7 cellular contexts compared by ENCODE assay signal in the genomic region with DNA sequence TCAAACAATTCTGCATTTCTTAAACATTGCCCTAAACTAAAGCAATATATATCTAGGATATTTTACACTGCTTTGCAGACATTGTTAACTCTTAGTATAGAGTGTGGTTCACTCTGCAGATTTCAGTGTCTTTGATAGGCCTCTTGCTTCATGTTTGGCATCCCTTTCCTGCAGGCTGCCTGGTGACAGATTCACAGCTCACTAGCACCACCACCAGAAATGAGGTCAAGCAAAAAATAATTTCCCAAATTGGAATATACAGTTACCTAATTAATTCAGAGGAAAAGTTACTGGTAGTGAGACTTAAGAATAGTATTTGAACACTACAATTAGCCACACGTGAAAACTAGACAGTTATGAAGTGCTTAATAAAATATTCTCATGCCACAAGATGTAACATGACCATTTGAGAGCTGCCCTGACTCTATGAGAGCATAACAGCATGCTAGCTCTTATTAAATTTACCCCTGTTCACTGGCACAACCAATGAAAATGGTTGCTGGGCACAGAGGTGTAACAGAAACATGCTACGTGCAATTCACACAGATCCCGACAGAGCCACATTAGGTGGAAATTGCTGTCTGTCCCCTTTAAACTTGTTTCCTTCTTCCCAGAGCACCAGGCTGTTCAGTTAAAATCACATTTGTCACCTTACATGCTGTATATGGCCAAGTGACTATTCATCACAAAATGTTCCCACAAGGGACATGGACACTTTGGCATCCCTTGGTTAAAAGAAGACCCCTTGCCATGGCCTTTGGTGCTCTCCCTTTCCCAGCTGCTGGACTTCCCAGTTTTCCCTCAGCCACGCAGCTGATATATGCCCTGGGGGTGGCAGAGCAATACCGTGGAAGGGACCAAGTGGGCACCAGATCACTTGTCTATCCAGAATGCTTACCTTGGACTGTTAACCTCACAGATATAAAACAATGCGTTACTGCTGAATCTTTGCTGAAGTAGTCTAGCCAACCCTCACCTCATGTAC. TPM values are rescaled to one million over a fixed set of nuclear protein-coding genes. Genes with fewer than 3 reads are reported as not detected.
A peak's percentile ranks its signal among the peaks of the same experiment; 100 is the strongest.
DNase-seq lines count a peak whose midpoint lies in the region; ATAC-seq and TF ChIP-seq lines count a peak whose summit lies in the region.

No MANE protein-coding gene starts in this region.

- peak overlapping the region in 11 of 59 donors; percentile 3 to 53 (median 23) for H3K27ac ChIP-seq in dorsolateral prefrontal cortex

- intact Hi-C loops in dorsolateral prefrontal cortex (cut with DNase I), result no loop called here

- H3K4me1 Mint-ChIP-seq in osteocyte (ENCODE audit: unreplicated experiment), result no peaks in the 10 kb centered on the region

- H3K27me3 ChIP-seq in dorsolateral prefrontal cortex, result no peaks in the 10 kb centered on the region

- no peak for ATAC-seq in HG03521 (IDR thresholded peaks at IDR 0.05; ENCODE audit: unreplicated experiment)

- H3K4me3 Mint-ChIP-seq in osteocyte (ENCODE audit: unreplicated experiment), result no peak overlapping the region

- H3K4me3 ChIP-seq in dorsolateral prefrontal cortex, result no peak overlapping the region

- peaks cover 63% of the 10 kb centered on the region for H3K27me3 Mint-ChIP-seq in osteocyte (ENCODE audit: unreplicated experiment)

- TF ChIP-seq CTCF in dorsolateral prefrontal cortex (IDR thresholded peaks at IDR 0.05 in 54 of 56, conservative IDR thresholded peaks at IDR 0.05 in 2 of 56; ENCODE audit: low read depth in 1 of 56, partially characterized antibody in 56 of 56), result peak in 51 of 56 donors; percentile 12 to 63 (median 42)
- TF ChIP-seq CTCF in osteocyte (IDR thresholded peaks at IDR 0.05), result peak; percentile 39

- H3K9me3 Mint-ChIP-seq in osteocyte (ENCODE audit: unreplicated experiment), result peaks cover 3% of the 10 kb centered on the region

- peaks cover 4% of the 10 kb centered on the region for H3K36me3 Mint-ChIP-seq in osteocyte (ENCODE audit: unreplicated experiment)

- H3K27ac Mint-ChIP-seq in osteocyte (ENCODE audit: unreplicated experiment), result no peak overlapping the region

- peak; percentile 9 for DNase-seq in GM04504 (ENCODE audit: low read depth)
- peak; percentile 5 for DNase-seq in NCI-H1417 treated with DMSO at 0.1 percent for 48 hours (lab: John Stamatoyannopoulos, UW)
- peak in 5 of 10 donors; percentile 13 to 50 (median 36) for DNase-seq in dorsolateral prefrontal cortex
- DNase-seq in osteocyte (ENCODE audit: extremely low spot score, unreplicated experiment), result no peak
- DNase-seq in H4 (ENCODE audit: low spot score), result no peak
- no peak for DNase-seq in COLO829 (ENCODE audit: low spot score)

RNA-seq across cellular contexts. Expression of a gene that starts 35.7 kb away (rescaled TPM):
- total RNA-seq in dorsolateral prefrontal cortex, result 100 to 1,000 TPM in 25 of 120 experiments, 10 to 100 TPM in 95; 17.6 to 189 (median 63.5) TPM
- 0.55 and 0.78 TPM in 2 replicates for total RNA-seq in osteocyte
- total RNA-seq in H4 (2014; rRNA removed; shearing (Covaris generic)), result 1.1 and 1.7 TPM in 2 replicates

Comparison
In these comparisons a context has a peak if more than half of its experiments do, and no peak if none do; other contexts are left out.
1. DNase-seq: peak in GM04504 (single experiment) and NCI-H1417 treated with DMSO at 0.1 percent for 48 hours (single experiment); none in osteocyte (single experiment), H4 (single experiment) and COLO829 (single experiment).